In genomic region chr7:99437946-99438572, GRCh38 we compare ENCODE assay signal across 1 cellular context.
A peak's percentile ranks its signal among the peaks of the same experiment; 100 is the strongest.
TF ChIP-seq lines count a peak whose summit lies in the region.

No MANE protein-coding gene starts in this region.

TF ChIP-seq in K562, 482 proteins besides CTCF, POLR2A, EP300 and RAD21 (continues in another document):
- TF ChIP-seq ADNP (tag; IDR thresholded peaks at IDR 0.05) (peak; percentile 85), ZNF830 (CRISPR knock-in tag; IDR thresholded peaks at IDR 0.05) (no peak), GTF2A2 (tag; IDR thresholded peaks at IDR 0.05) (no peak), HMGN3 (IDR thresholded peaks at IDR 0.05; ENCODE audit: borderline replicate concordance, extremely low read depth, insufficient read length, low read depth, low read length) (no peak), ZFX (CRISPR knock-in tag; IDR thresholded peaks at IDR 0.05) (no peak), HDGF (IDR thresholded peaks at IDR 0.05) (no peak), SMARCC2 (IDR thresholded peaks at IDR 0.05; ENCODE audit: low read depth) (no peak), NCOA4 (IDR thresholded peaks at IDR 0.05; ENCODE audit: partially characterized antibody) (no peak), HMBOX1 (IDR thresholded peaks at IDR 0.05) (no peak), ZNF217 (CRISPR knock-in tag; IDR thresholded peaks at IDR 0.05) (no peak), SIN3B (IDR thresholded peaks at IDR 0.05; ENCODE audit: low read depth) (no peak), ETV5 (CRISPR knock-in tag; IDR thresholded peaks at IDR 0.05; ENCODE audit: low read depth) (no peak), TEAD1 (CRISPR knock-in tag; IDR thresholded peaks at IDR 0.05) (no peak), COPS2 (conservative IDR thresholded peaks at IDR 0.05) (no peak), CEBPG (CRISPR knock-in tag; IDR thresholded peaks at IDR 0.05) (no peak), CEBPG (tag; conservative IDR thresholded peaks at IDR 0.05 in 1 of 2, IDR thresholded peaks at IDR 0.05 in 1 of 2) (no peak), PRMT5 (CRISPR knock-in tag; IDR thresholded peaks at IDR 0.05) (no peak), ZBTB7A (IDR thresholded peaks at IDR 0.05; ENCODE audit: borderline replicate concordance, control insufficient read depth, low read depth, low read length) (no peak), SOX6 (IDR thresholded peaks at IDR 0.05) (no peak), ARNT (IDR thresholded peaks at IDR 0.05) (peak in 1 of 2 experiments; percentile 60; a peak in 1 of 4 replicates), HNRNPUL1 (IDR thresholded peaks at IDR 0.05; ENCODE audit: low read length) (no peak), FOSL1 (tag; conservative IDR thresholded peaks at IDR 0.05) (no peak), ASH1L (IDR thresholded peaks at IDR 0.05; ENCODE audit: borderline replicate concordance, low read depth, partially characterized antibody) (no peak), HDAC2 (IDR thresholded peaks at IDR 0.05) (no peak), RCOR1 (IDR thresholded peaks at IDR 0.05; ENCODE audit: borderline replicate concordance in 1 of 2, low read depth in 2 of 2, low read length in 2 of 2) (0 out of 4 replicates have a peak, but pooled peaks of 1 of the 2 experiments have one; percentile 14), TGIF2 (CRISPR knock-in tag; IDR thresholded peaks at IDR 0.05) (no peak), CEBPZ (IDR thresholded peaks at IDR 0.05; ENCODE audit: borderline replicate concordance, low read depth, low read length) (no peak), HDAC1 (IDR thresholded peaks at IDR 0.05) (no peak), ARID1B (IDR thresholded peaks at IDR 0.05) (no peak), NFIC (IDR thresholded peaks at IDR 0.05) (peak; percentile 3; the same call in 1 of the 2 replicates), SAP30 (IDR thresholded peaks at IDR 0.05; ENCODE audit: borderline replicate concordance, insufficient read depth, low read depth, low read length, poor library complexity, severe bottlenecking) (peak; percentile 59), SMARCA5 (IDR thresholded peaks at IDR 0.05) (no peak), TFAP4 (CRISPR knock-in tag; IDR thresholded peaks at IDR 0.05; ENCODE audit: borderline replicate concordance) (no peak), KDM5B (IDR thresholded peaks at IDR 0.05; ENCODE audit: insufficient replicate concordance, low read depth, low read length) (no peak), SPI1 (IDR thresholded peaks at IDR 0.05; ENCODE audit: borderline replicate concordance, low read depth, low read length) (no peak), EP400 (IDR thresholded peaks at IDR 0.05) (no peak), CBX2 (IDR thresholded peaks at IDR 0.05; ENCODE audit: insufficient read depth, low read length, poor library complexity, severe bottlenecking) (no peak), ZNF77 (CRISPR knock-in tag; IDR thresholded peaks at IDR 0.05) (no peak)
- TF ChIP-seq, protein P1, sequence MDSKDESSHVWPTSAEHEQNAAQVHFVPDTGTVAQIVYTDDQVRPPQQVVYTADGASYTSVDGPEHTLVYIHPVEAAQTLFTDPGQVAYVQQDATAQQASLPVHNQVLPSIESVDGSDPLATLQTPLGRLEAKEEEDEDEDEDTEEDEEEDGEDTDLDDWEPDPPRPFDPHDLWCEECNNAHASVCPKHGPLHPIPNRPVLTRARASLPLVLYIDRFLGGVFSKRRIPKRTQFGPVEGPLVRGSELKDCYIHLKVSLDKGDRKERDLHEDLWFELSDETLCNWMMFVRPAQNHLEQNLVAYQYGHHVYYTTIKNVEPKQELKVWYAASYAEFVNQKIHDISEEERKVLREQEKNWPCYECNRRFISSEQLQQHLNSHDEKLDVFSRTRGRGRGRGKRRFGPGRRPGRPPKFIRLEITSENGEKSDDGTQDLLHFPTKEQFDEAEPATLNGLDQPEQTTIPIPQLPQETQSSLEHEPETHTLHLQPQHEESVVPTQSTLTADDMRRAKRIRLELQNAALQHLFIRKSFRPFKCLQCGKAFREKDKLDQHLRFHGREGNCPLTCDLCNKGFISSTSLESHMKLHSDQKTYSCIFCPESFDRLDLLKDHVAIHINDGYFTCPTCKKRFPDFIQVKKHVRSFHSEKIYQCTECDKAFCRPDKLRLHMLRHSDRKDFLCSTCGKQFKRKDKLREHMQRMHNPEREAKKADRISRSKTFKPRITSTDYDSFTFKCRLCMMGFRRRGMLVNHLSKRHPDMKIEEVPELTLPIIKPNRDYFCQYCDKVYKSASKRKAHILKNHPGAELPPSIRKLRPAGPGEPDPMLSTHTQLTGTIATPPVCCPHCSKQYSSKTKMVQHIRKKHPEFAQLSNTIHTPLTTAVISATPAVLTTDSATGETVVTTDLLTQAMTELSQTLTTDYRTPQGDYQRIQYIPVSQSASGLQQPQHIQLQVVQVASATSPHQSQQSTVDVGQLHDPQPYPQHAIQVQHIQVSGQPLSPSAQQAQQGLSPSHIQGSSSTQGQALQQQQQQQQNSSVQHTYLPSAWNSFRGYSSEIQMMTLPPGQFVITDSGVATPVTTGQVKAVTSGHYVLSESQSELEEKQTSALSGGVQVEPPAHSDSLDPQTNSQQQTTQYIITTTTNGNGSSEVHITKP (IDR thresholded peaks at IDR 0.05; ENCODE audit: partially characterized antibody), result no peak
- TF ChIP-seq, protein P2, sequence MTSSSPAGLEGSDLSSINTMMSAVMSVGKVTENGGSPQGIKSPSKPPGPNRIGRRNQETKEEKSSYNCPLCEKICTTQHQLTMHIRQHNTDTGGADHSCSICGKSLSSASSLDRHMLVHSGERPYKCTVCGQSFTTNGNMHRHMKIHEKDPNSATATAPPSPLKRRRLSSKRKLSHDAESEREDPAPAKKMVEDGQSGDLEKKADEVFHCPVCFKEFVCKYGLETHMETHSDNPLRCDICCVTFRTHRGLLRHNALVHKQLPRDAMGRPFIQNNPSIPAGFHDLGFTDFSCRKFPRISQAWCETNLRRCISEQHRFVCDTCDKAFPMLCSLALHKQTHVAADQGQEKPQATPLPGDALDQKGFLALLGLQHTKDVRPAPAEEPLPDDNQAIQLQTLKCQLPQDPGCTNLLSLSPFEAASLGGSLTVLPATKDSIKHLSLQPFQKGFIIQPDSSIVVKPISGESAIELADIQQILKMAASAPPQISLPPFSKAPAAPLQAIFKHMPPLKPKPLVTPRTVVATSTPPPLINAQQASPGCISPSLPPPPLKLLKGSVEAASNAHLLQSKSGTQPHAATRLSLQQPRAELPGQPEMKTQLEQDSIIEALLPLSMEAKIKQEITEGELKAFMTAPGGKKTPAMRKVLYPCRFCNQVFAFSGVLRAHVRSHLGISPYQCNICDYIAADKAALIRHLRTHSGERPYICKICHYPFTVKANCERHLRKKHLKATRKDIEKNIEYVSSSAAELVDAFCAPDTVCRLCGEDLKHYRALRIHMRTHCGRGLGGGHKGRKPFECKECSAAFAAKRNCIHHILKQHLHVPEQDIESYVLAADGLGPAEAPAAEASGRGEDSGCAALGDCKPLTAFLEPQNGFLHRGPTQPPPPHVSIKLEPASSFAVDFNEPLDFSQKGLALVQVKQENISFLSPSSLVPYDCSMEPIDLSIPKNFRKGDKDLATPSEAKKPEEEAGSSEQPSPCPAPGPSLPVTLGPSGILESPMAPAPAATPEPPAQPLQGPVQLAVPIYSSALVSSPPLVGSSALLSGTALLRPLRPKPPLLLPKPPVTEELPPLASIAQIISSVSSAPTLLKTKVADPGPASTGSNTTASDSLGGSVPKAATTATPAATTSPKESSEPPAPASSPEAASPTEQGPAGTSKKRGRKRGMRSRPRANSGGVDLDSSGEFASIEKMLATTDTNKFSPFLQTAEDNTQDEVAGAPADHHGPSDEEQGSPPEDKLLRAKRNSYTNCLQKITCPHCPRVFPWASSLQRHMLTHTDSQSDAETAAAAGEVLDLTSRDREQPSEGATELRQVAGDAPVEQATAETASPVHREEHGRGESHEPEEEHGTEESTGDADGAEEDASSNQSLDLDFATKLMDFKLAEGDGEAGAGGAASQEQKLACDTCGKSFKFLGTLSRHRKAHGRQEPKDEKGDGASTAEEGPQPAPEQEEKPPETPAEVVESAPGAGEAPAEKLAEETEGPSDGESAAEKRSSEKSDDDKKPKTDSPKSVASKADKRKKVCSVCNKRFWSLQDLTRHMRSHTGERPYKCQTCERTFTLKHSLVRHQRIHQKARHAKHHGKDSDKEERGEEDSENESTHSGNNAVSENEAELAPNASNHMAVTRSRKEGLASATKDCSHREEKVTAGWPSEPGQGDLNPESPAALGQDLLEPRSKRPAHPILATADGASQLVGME (CRISPR knock-in tag; IDR thresholded peaks at IDR 0.05), result no peak
- TF ChIP-seq, protein P3, sequence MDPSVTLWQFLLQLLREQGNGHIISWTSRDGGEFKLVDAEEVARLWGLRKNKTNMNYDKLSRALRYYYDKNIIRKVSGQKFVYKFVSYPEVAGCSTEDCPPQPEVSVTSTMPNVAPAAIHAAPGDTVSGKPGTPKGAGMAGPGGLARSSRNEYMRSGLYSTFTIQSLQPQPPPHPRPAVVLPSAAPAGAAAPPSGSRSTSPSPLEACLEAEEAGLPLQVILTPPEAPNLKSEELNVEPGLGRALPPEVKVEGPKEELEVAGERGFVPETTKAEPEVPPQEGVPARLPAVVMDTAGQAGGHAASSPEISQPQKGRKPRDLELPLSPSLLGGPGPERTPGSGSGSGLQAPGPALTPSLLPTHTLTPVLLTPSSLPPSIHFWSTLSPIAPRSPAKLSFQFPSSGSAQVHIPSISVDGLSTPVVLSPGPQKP (CRISPR knock-in tag; IDR thresholded peaks at IDR 0.05), result no peak
- TF ChIP-seq, protein P4, sequence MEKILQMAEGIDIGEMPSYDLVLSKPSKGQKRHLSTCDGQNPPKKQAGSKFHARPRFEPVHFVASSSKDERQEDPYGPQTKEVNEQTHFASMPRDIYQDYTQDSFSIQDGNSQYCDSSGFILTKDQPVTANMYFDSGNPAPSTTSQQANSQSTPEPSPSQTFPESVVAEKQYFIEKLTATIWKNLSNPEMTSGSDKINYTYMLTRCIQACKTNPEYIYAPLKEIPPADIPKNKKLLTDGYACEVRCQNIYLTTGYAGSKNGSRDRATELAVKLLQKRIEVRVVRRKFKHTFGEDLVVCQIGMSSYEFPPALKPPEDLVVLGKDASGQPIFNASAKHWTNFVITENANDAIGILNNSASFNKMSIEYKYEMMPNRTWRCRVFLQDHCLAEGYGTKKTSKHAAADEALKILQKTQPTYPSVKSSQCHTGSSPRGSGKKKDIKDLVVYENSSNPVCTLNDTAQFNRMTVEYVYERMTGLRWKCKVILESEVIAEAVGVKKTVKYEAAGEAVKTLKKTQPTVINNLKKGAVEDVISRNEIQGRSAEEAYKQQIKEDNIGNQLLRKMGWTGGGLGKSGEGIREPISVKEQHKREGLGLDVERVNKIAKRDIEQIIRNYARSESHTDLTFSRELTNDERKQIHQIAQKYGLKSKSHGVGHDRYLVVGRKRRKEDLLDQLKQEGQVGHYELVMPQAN (IDR thresholded peaks at IDR 0.05; ENCODE audit: borderline replicate concordance), result peak; percentile 65
- TF ChIP-seq, protein P5, sequence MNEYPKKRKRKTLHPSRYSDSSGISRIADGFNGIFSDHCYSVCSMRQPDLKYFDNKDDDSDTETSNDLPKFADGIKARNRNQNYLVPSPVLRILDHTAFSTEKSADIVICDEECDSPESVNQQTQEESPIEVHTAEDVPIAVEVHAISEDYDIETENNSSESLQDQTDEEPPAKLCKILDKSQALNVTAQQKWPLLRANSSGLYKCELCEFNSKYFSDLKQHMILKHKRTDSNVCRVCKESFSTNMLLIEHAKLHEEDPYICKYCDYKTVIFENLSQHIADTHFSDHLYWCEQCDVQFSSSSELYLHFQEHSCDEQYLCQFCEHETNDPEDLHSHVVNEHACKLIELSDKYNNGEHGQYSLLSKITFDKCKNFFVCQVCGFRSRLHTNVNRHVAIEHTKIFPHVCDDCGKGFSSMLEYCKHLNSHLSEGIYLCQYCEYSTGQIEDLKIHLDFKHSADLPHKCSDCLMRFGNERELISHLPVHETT (CRISPR knock-in tag; conservative IDR thresholded peaks at IDR 0.05 in 1 of 2, IDR thresholded peaks at IDR 0.05 in 1 of 2), result no peak
- TF ChIP-seq, protein P6, sequence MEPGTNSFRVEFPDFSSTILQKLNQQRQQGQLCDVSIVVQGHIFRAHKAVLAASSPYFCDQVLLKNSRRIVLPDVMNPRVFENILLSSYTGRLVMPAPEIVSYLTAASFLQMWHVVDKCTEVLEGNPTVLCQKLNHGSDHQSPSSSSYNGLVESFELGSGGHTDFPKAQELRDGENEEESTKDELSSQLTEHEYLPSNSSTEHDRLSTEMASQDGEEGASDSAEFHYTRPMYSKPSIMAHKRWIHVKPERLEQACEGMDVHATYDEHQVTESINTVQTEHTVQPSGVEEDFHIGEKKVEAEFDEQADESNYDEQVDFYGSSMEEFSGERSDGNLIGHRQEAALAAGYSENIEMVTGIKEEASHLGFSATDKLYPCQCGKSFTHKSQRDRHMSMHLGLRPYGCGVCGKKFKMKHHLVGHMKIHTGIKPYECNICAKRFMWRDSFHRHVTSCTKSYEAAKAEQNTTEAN (CRISPR knock-in tag; IDR thresholded peaks at IDR 0.05), result 0 out of 2 replicates have a peak, but pooled peaks have one; percentile 49
